In genomic region chr21:42381347-42381984, GRCh38 we compare ENCODE assay signal across 1 cellular context.
TF ChIP-seq lines count a peak whose summit lies in the region.

No MANE protein-coding gene starts in this region.

TF ChIP-seq in H1, 55 proteins besides CTCF, POLR2A, EP300 and RAD21:
- no peak for TF ChIP-seq ZNF274 (IDR thresholded peaks at IDR 0.05; ENCODE audit: borderline replicate concordance, extremely low read depth, low read length)
- no peak for TF ChIP-seq CBX5 (IDR thresholded peaks at IDR 0.05; ENCODE audit: low read depth, low read length)
- no peak for TF ChIP-seq RFX5 (IDR thresholded peaks at IDR 0.05; ENCODE audit: borderline replicate concordance, low read depth, low read length)
- no peak for TF ChIP-seq CHD1 (IDR thresholded peaks at IDR 0.05; ENCODE audit: low read depth, low read length)
- no peak for TF ChIP-seq FOSL1 (IDR thresholded peaks at IDR 0.05; ENCODE audit: insufficient read depth, low read depth, low read length)
- peak; percentile 81 for TF ChIP-seq YY1 (IDR thresholded peaks at IDR 0.05; ENCODE audit: low read depth, low read length)
- TF ChIP-seq BRCA1 (IDR thresholded peaks at IDR 0.05; ENCODE audit: low read depth, low read length), result no peak
- peak; percentile 26; the same call in 1 of the 2 replicates for TF ChIP-seq E2F6 (IDR thresholded peaks at IDR 0.05)
- TF ChIP-seq HDAC2 (IDR thresholded peaks at IDR 0.05; ENCODE audit: borderline replicate concordance in 1 of 2, low read depth in 2 of 2, low read length in 2 of 2), result no peak
- TF ChIP-seq MAX (IDR thresholded peaks at IDR 0.05), result peak; percentile 60; the same call in 1 of the 2 replicates
- TF ChIP-seq SP1 (IDR thresholded peaks at IDR 0.05; ENCODE audit: low read depth, low read length), result no peak
- no peak for TF ChIP-seq JUND (IDR thresholded peaks at IDR 0.05; ENCODE audit: low read length)
- no peak for TF ChIP-seq CHD7 (IDR thresholded peaks at IDR 0.05; ENCODE audit: insufficient replicate concordance, low read length)
- TF ChIP-seq TBP (IDR thresholded peaks at IDR 0.05; ENCODE audit: low read depth, low read length), result no peak
- no peak for TF ChIP-seq TAF7 (optimal IDR thresholded peaks at IDR 0.05; ENCODE audit: borderline replicate concordance, low read depth, low read length)
- no peak for TF ChIP-seq GTF2F1 (IDR thresholded peaks at IDR 0.05; ENCODE audit: borderline replicate concordance, low read depth, low read length)
- no peak for TF ChIP-seq ASH2L (IDR thresholded peaks at IDR 0.05; ENCODE audit: low read length)
- TF ChIP-seq SRF (IDR thresholded peaks at IDR 0.05; ENCODE audit: low read depth, low read length), result no peak
- TF ChIP-seq NANOG (IDR thresholded peaks at IDR 0.05; ENCODE audit: insufficient read depth, low read depth, low read length, poor library complexity, severe bottlenecking), result no peak
